ENCODE assay signal across 17 cellular contexts in genomic region chr5:76620166-76620565, GRCh38. TPM values are rescaled to one million over a fixed set of nuclear protein-coding genes. Genes with fewer than 3 reads are reported as not detected.
DNase-seq lines count a peak whose midpoint lies in the region; ATAC-seq and TF ChIP-seq lines count a peak whose summit lies in the region.
"Had no signal": no experiment of that assay in that cellular context is flagged by ENCODE, and none has a peak within 500 bp of the region (broad histone marks: within the 10 kb centered on the region; RNA-seq: fewer than 3 reads in every experiment).

No MANE protein-coding gene starts in this region.

- H3K27me3 ChIP-seq in A673 (replicated peaks; ENCODE audit: insufficient read depth, low read depth, low read length, poor library complexity), result no peaks in the 10 kb centered on the region
- H3K27me3 ChIP-seq in mesendoderm (ENCODE audit: insufficient read depth, low read length, poor library complexity), result no peaks in the 10 kb centered on the region
- H3K27me3 ChIP-seq: SJCRH30 had no signal

- H4K8ac ChIP-seq in mesendoderm (ENCODE audit: low read depth, low read length), result peak overlapping the region; percentile 97

- H3K27ac Mint-ChIP-seq in activated T-helper 17 cell treated with anti-CD3 and anti-CD28 coated beads, Interleukin-2, amount 50 U/mL, for 72 hours, result peak overlapping the region; percentile 64
- no peak overlapping the region for H3K27ac Mint-ChIP-seq in type B pancreatic cell

- H3K18ac ChIP-seq in mesendoderm (ENCODE audit: low read length), result no peak overlapping the region

- H3K27me3 Mint-ChIP-seq in activated T-helper 17 cell treated with anti-CD3 and anti-CD28 coated beads, Interleukin-2, amount 50 U/mL, for 72 hours, result no peaks in the 10 kb centered on the region
- H3K27me3 Mint-ChIP-seq in type B pancreatic cell, result peaks cover 4% of the 10 kb centered on the region

- no peak overlapping the region for H2BK120ac ChIP-seq in mesendoderm (ENCODE audit: low read depth, low read length)

- no peak overlapping the region for H3K4me3 Mint-ChIP-seq in activated T-helper 17 cell treated with anti-CD3 and anti-CD28 coated beads, Interleukin-2, amount 50 U/mL, for 72 hours
- H3K4me3 Mint-ChIP-seq in type B pancreatic cell, result no peak overlapping the region

- no peak overlapping the region for H3K56ac ChIP-seq in mesendoderm (ENCODE audit: low read length)

- peak overlapping the region; percentile 37 for H3K4me3 ChIP-seq in A673 (ENCODE audit: low read depth, low read length, poor library complexity, severe bottlenecking)
- no peak overlapping the region for H3K4me3 ChIP-seq in mesendoderm (ENCODE audit: low read length)
- H3K4me3 ChIP-seq: SJCRH30 had no signal

- no peaks in the 10 kb centered on the region for H3K79me2 ChIP-seq in mesendoderm (ENCODE audit: control insufficient read depth, insufficient read depth, low read length)

- H4K5ac ChIP-seq in mesendoderm (ENCODE audit: low read length), result no peak overlapping the region

- peaks cover 15% of the 10 kb centered on the region for H3K4me1 Mint-ChIP-seq in activated T-helper 17 cell treated with anti-CD3 and anti-CD28 coated beads, Interleukin-2, amount 50 U/mL, for 72 hours
- H3K4me1 Mint-ChIP-seq in type B pancreatic cell (ENCODE audit: unreplicated experiment), result peaks cover 15% of the 10 kb centered on the region

- H3K9ac ChIP-seq in mesendoderm (ENCODE audit: low read length), result no peak overlapping the region
- H3K9ac ChIP-seq: KMS-11 had no signal

- H2AK5ac ChIP-seq in mesendoderm (ENCODE audit: low read length), result no peak overlapping the region

- H3K36me3 ChIP-seq in A673 (ENCODE audit: insufficient read depth, low read length, poor library complexity, severe bottlenecking), result peaks cover 14% of the 10 kb centered on the region
- H3K36me3 ChIP-seq in mesendoderm (ENCODE audit: control insufficient read depth, insufficient read depth, low read length), result no peaks in the 10 kb centered on the region

- H3K36me3 Mint-ChIP-seq in activated T-helper 17 cell treated with anti-CD3 and anti-CD28 coated beads, Interleukin-2, amount 50 U/mL, for 72 hours (ENCODE audit: low read depth), result peaks cover 83% of the 10 kb centered on the region
- H3K36me3 Mint-ChIP-seq in type B pancreatic cell, result peaks cover 10% of the 10 kb centered on the region

- intact Hi-C loops in A673 (cut with micrococcal nuclease; ENCODE audit: unreplicated experiment), result no loop called here

- no peak overlapping the region for H3K4me2 ChIP-seq in mesendoderm (ENCODE audit: low read length)
- H3K4me2 ChIP-seq: KMS-11 had no signal

- no peak for TF ChIP-seq CTCF in A673 (conservative IDR thresholded peaks at IDR 0.05; ENCODE audit: low read depth, low read length)
- TF ChIP-seq CTCF in type B pancreatic cell (conservative IDR thresholded peaks at IDR 0.05), result no peak

- no peaks in the 10 kb centered on the region for H3K9me3 ChIP-seq in A673 (ENCODE audit: low read depth, low read length, poor library complexity, severe bottlenecking)
- H3K9me3 ChIP-seq: SJCRH30 had no signal

- no peak overlapping the region for H3K4ac ChIP-seq in mesendoderm (ENCODE audit: low read depth, low read length)

- H3K4me1 ChIP-seq in A673 (ENCODE audit: insufficient read depth, low read length, poor library complexity, severe bottlenecking) (peaks cover 69% of the 10 kb centered on the region), mesendoderm (ENCODE audit: control insufficient read depth, low read depth, low read length) (peaks cover 3% of the 10 kb centered on the region)
- H3K4me1 ChIP-seq: SJCRH30 had no signal

- H2BK5ac ChIP-seq in mesendoderm (ENCODE audit: low read length), result no peak overlapping the region

- no CpG with 5 or more reads among the region's 5 CpGs for WGBS in mesendoderm (ENCODE audit: extremely low coverage, insufficient coverage, low lambda C conversion rate)

- H3K79me1 ChIP-seq in mesendoderm (ENCODE audit: low read length), result no peaks in the 10 kb centered on the region

- H3K23ac ChIP-seq in mesendoderm (ENCODE audit: low read length), result no peak overlapping the region

- POLR2A ChIA-PET in A673 (lab: Charles Lee; ENCODE audit: low non-redundant PET), result no interaction called here

- no peak overlapping the region for H2BK15ac ChIP-seq in mesendoderm (replicated peaks; ENCODE audit: low read depth)

- H3K9me3 Mint-ChIP-seq in activated T-helper 17 cell treated with anti-CD3 and anti-CD28 coated beads, Interleukin-2, amount 50 U/mL, for 72 hours, result no peaks in the 10 kb centered on the region
- no peaks in the 10 kb centered on the region for H3K9me3 Mint-ChIP-seq in type B pancreatic cell

- CTCF ChIA-PET in A673 (lab: Charles Lee), result no interaction called here

- no TSS peak for BruUV-seq in A673 (replicated peaks; lab: Mats Ljungman, UMichigan)

- H3K27ac ChIP-seq in A673 (ENCODE audit: low read depth, low read length, poor library complexity, severe bottlenecking), result no peak overlapping the region
- no peak overlapping the region for H3K27ac ChIP-seq in mesendoderm (ENCODE audit: low read depth, low read length)
- H3K27ac ChIP-seq: KMS-11, SJCRH30 had no signal

- ATAC-seq in activated T-helper 17 cell treated with anti-CD3 and anti-CD28 coated beads, Interleukin-2, amount 50 U/mL, for 72 hours (replicated peaks), result peak; percentile 73
- no peak for ATAC-seq in GM18517 (IDR thresholded peaks at IDR 0.05; ENCODE audit: unreplicated experiment)
- ATAC-seq: PC-3 had no signal

- DNase-seq in A673 (ENCODE audit: low spot score), result no peak
- peak; percentile 21 for DNase-seq in H4 (ENCODE audit: low spot score)
- no peak for DNase-seq in mesendoderm
- no peak for DNase-seq in putamen (ENCODE audit: low spot score)
- no peak for DNase-seq in type B pancreatic cell (ENCODE audit: extremely low spot score, unreplicated experiment)
- DNase-seq in nucleus accumbens (lab: John Stamatoyannopoulos, UW), result no peak
- DNase-seq: C1 segment of cervical spinal cord, DMS 273 treated with DMSO at 0.1 percent for 48 hours, NCI-H1048, NCI-H1436 treated with DMSO at 0.1 percent for 48 hours, NCI-H2081, NCI-H748 treated with DMSO at 0.1 percent for 48 hours, PC-3, SJCRH30 had no signal

RNA-seq across cellular contexts. Expression of gene F2RL2, which starts 3.0 kb away (rescaled TPM):
- total RNA-seq in A673 (2021), result 14.0 and 14.4 TPM in 2 replicates
- total RNA-seq in H4 (2014; rRNA removed; shearing (Covaris generic)), result 88.7 and 93.9 TPM in 2 replicates
- total RNA-seq in activated T-helper 17 cell treated with anti-CD3 and anti-CD28 coated beads, Interleukin-2, amount 50 U/mL, for 72 hours, result 1 to 10 TPM in 1 of 2 donors, not detected in 1; 1.1 TPM
- polyA plus RNA-seq in mesendoderm (2013, experiment 1 of 2), result 1.1 TPM
- 1.1 TPM for polyA plus RNA-seq in mesendoderm (2013, experiment 2 of 2)
- total RNA-seq in type B pancreatic cell (ENCODE audit: low replicate concordance), result 0.29 and 5.1 TPM in 2 replicates
